In genomic region chr6:106339334-106340029, GRCh38 we compare ENCODE assay signal across 8 cellular contexts. TPM values are rescaled to one million over a fixed set of nuclear protein-coding genes. Genes with fewer than 3 reads are reported as not detected.
DNase-seq lines count a peak whose midpoint lies in the region; ATAC-seq and TF ChIP-seq lines count a peak whose summit lies in the region.

No MANE protein-coding gene starts in this region.

- H3K4me1 Mint-ChIP-seq in nephron: no peaks in the 10 kb centered on the region

- H3K36me3 Mint-ChIP-seq in nephron (ENCODE audit: low read depth): no peaks in the 10 kb centered on the region

- H3K4me1 ChIP-seq in NT2/D1 (ENCODE audit: insufficient read depth, insufficient read length) (no peaks in the 10 kb centered on the region), uterus (no peaks in the 10 kb centered on the region)

- H3K27me3 ChIP-seq in NT2/D1 (ENCODE audit: insufficient read depth, insufficient read length) (no peaks in the 10 kb centered on the region), uterus (no peaks in the 10 kb centered on the region)

- H3K9me3 ChIP-seq in NT2/D1 (ENCODE audit: insufficient read depth, low read length): no peaks in the 10 kb centered on the region
- H3K9me3 ChIP-seq in uterus: no peaks in the 10 kb centered on the region

- peaks cover 8% of the 10 kb centered on the region for H3K27me3 Mint-ChIP-seq in nephron (ENCODE audit: low read depth)

- no peaks in the 10 kb centered on the region for H3K9me3 Mint-ChIP-seq in nephron

- no peak overlapping the region for H3K4me3 ChIP-seq in NT2/D1 (ENCODE audit: insufficient read length, low read depth)
- H3K4me3 ChIP-seq in uterus: no peak overlapping the region

- no peak for TF ChIP-seq POLR2A in uterus (IDR thresholded peaks at IDR 0.05)

- peak; percentile 86 to 97 for ATAC-seq in activated CD4-positive, CD25-positive, alpha-beta regulatory T cell treated with anti-CD3 and anti-CD28 coated beads, Interleukin-2, amount 50 U/mL, for 24 hours

- H3K4me3 Mint-ChIP-seq in nephron: no peak overlapping the region

- intact Hi-C loops in uterus (cut with DNase I; ENCODE audit: low total_unique reads): loop anchor here (10.0 kb wide), 1 partner anchor 225 kb away; no protein-coding TSS in a partner anchor

- no peak for DNase-seq in activated CD4-positive, CD25-positive, alpha-beta regulatory T cell treated with anti-CD3 and anti-CD28 coated beads, Interleukin-2, amount 50 U/mL, for 72 hours
- DNase-seq in HK-2 (ENCODE audit: unreplicated experiment) (peak; percentile 67), NT2/D1 (ENCODE audit: low read depth, low spot score) (peak; percentile 49), fibroblast of gingiva (ENCODE audit: low read depth) (peak; percentile 51), uterus (peak in 1 of 2 donors; percentile 28)
- peak; percentile 32 for DNase-seq in activated T-cell treated with anti-CD3 and anti-CD28 coated beads, Interleukin-2, amount 50 U/mL, for 1 hour

- no peak overlapping the region for H3K9ac ChIP-seq in NT2/D1 (ENCODE audit: insufficient read length, low read depth)

- H3K27ac ChIP-seq in uterus: no peak overlapping the region

- H3K36me3 ChIP-seq in NT2/D1 (ENCODE audit: insufficient read depth, insufficient read length, low read length) (no peaks in the 10 kb centered on the region), uterus (no peaks in the 10 kb centered on the region)

- H3K27ac Mint-ChIP-seq in nephron: peak overlapping the region in 1 of 3 experiments; percentile 4

- TF ChIP-seq CTCF in nephron (IDR thresholded peaks at IDR 0.05; ENCODE audit: unreplicated experiment in 3 of 3) (peak; percentile 58 to 70 (median 60)), uterus (IDR thresholded peaks at IDR 0.05) (peak; percentile 34 to 64 (median 42))

RNA-seq across cellular contexts. Expression of gene ATG5, which starts 13.9 kb away (rescaled TPM):
- 10 to 100 TPM; 40.0 to 87.9 (median 63.3) TPM for total RNA-seq in uterus

RNA-seq across cellular contexts. Expression of gene CRYBG1, which starts 21.0 kb away (rescaled TPM):
- total RNA-seq in uterus: 10 to 100 TPM in 2 of 4 donors, 1 to 10 TPM in 2; 3.6 to 65.3 (median 8.9) TPM
